Comparison of ENCODE assay signal across 8 cellular contexts in genomic region chr19:48363810-48364563, GRCh38. TPM values are rescaled to one million over a fixed set of nuclear protein-coding genes. Genes with fewer than 3 reads are reported as not detected.
DNase-seq lines count a peak whose midpoint lies in the region; ATAC-seq and TF ChIP-seq lines count a peak whose summit lies in the region.

Gene SYNGR4, plus strand, starts transcription at chr19:48364367. Its CDS starts 1,476 bp downstream, at chr19:48365843.
Gene TMEM143, minus strand, starts transcription at chr19:48363940. Its CDS starts 20 bp downstream, at chr19:48363920.

- H3K36me3 Mint-ChIP-seq in progenitor cell of endocrine pancreas (ENCODE audit: insufficient read depth), result no peaks in the 10 kb centered on the region

- peaks cover 4% of the 10 kb centered on the region for H3K4me1 Mint-ChIP-seq in progenitor cell of endocrine pancreas (ENCODE audit: low read depth)

- peak; percentile 100 for DNase-seq in NCI-H187 (lab: John Stamatoyannopoulos, UW)
- peak; percentile 93 to 100 (median 99) for DNase-seq in T-helper 2 cell
- DNase-seq in anterior cingulate cortex (lab: John Stamatoyannopoulos, UW), result peak; percentile 96 to 100 (median 99)
- peak; percentile 99 for DNase-seq in left ventricle myocardium superior
- DNase-seq in progenitor cell of endocrine pancreas (ENCODE audit: low spot score, unreplicated experiment), result peak; percentile 95
- peak; percentile 99 for DNase-seq in ureter (ENCODE audit: low spot score)

- ATAC-seq in GM18502 (IDR thresholded peaks at IDR 0.05; ENCODE audit: poor library complexity, unreplicated experiment) (peak; percentile 79), HG02943 (IDR thresholded peaks at IDR 0.05; ENCODE audit: low read depth, unreplicated experiment) (peak; percentile 74), left ventricle myocardium superior (peak; percentile 93)

- no peaks in the 10 kb centered on the region for H3K27me3 Mint-ChIP-seq in progenitor cell of endocrine pancreas

- peak within 1 kb of the TSS; percentile 94 for H3K27ac Mint-ChIP-seq in progenitor cell of endocrine pancreas

- H3K4me3 Mint-ChIP-seq in progenitor cell of endocrine pancreas (ENCODE audit: low read depth), result peak within 1 kb of the TSS; percentile 77

- TF ChIP-seq CTCF in progenitor cell of endocrine pancreas (IDR thresholded peaks at IDR 0.05; ENCODE audit: unreplicated experiment), result no peak

- intact Hi-C loops in left ventricle myocardium superior (cut with micrococcal nuclease), result no loop called here

- no peaks in the 10 kb centered on the region for H3K9me3 Mint-ChIP-seq in progenitor cell of endocrine pancreas (ENCODE audit: low read depth)

RNA-seq across cellular contexts. Expression of gene SYNGR4, which starts in this region (rescaled TPM):
- total RNA-seq in left ventricle myocardium superior, result not detected
- not detected in 2 replicates for total RNA-seq in progenitor cell of endocrine pancreas
- not detected for total RNA-seq in ureter

RNA-seq across cellular contexts. Expression of gene TMEM143, which starts in this region (rescaled TPM):
- 110 TPM for total RNA-seq in left ventricle myocardium superior
- 9.5 and 10.3 TPM in 2 replicates for total RNA-seq in progenitor cell of endocrine pancreas
- total RNA-seq in ureter, result 6.7 TPM

Comparison
In these comparisons a context has a peak if more than half of its experiments do, and no peak if none do; other contexts are left out.
1. Peak in every context shown above with its lines: DNase-seq and ATAC-seq.